Comparison of ENCODE assay signal across 1 cellular context in genomic region chr21:26854695-26855094, GRCh38. TPM values are rescaled to one million over a fixed set of nuclear protein-coding genes. Genes with fewer than 3 reads are reported as not detected.
"Had no signal": no experiment of that assay in that cellular context is flagged by ENCODE, and none has a peak within 500 bp of the region (broad histone marks: within the 10 kb centered on the region; RNA-seq: fewer than 3 reads in every experiment).

No MANE protein-coding gene starts in this region.

RNA-seq across cellular contexts. Expression of gene ADAMTS1, which starts 9.5 kb away (rescaled TPM):
- total RNA-seq: OCI-LY7 had no signal
